ENCODE assay signal across 21 cellular contexts in the genomic region with DNA sequence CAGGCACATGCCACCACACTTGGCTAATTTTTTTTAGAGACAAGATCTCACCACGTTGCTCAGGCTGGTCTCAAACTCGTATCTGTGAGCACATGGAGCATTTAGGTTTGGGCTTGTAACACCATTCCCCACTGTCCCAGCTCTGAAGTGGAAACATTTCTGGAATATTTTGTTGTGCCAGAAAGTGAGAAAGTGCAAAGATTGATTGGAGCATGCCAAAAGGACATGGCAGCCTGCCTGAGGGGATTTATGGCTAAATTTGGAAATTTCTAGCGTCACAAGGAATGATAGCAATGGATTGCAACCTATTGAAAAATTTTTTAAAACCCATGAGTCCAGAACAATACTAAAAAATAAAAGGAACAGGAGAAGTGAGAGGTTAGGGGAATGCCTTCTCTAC.
"Had no signal": no experiment of that assay in that cellular context is flagged by ENCODE, and none has a peak within 500 bp of the region (broad histone marks: within the 10 kb centered on the region; RNA-seq: fewer than 3 reads in every experiment).

No MANE protein-coding gene starts in this region.

- H3K27me3 ChIP-seq: adrenal gland, body of pancreas, colonic mucosa, transverse colon, vagina had no signal

- H3K4me3 Mint-ChIP-seq: activated CD4-positive, alpha-beta T cell treated with anti-CD3 and anti-CD28 coated beads for 36 hours; activated T-helper 1 cell treated with anti-CD3 and anti-CD28 coated beads, Interleukin-12 subunit alpha, Interleukin-12 subunit beta, Interleukin-2, Interleukin-4 antibody, amounts not matched to agents 30 ng/mL and 10 ng/mL and 1 ng/mL, durations not matched to agents 14 hours and 24 hours and 36 hours; mesothelial cell of epicardium; natural killer cell treated with Interleukin-12 subunit alpha and Interleukin-12 subunit beta and Interleukin-15 and Interleukin-18, amount 100 ng/mL, for 72 hours; T-helper 2 cell treated with Interferon-gamma antibody and Interleukin-4, amounts not matched to agents 5 μg/mL and 100 μg/mL, for 36 hours; WTC11 had no signal

- H3K27ac ChIP-seq: adrenal gland, body of pancreas, colonic mucosa, transverse colon, vagina had no signal

- H3K4me3 ChIP-seq: adrenal gland, body of pancreas, colonic mucosa, transverse colon, vagina had no signal

- H3K36me3 Mint-ChIP-seq: activated naive CD4-positive, alpha-beta T cell treated with anti-CD3 and anti-CD28 coated beads, Interleukin-2, amount 50 U/mL, for 72 hours; natural killer cell treated with Interleukin-12 subunit alpha and Interleukin-12 subunit beta and Interleukin-15 and Interleukin-18, amount 100 ng/mL, for 72 hours; WTC11 had no signal

- H3K27ac Mint-ChIP-seq: activated CD4-positive, alpha-beta T cell treated with anti-CD3 and anti-CD28 coated beads for 36 hours; activated naive CD4-positive, alpha-beta T cell treated with anti-CD3 and anti-CD28 coated beads, Interleukin-2, amount 50 U/mL, for 72 hours; activated T-helper 1 cell treated with anti-CD3 and anti-CD28 coated beads, Interleukin-12 subunit alpha, Interleukin-12 subunit beta, Interleukin-2, Interleukin-4 antibody, amounts not matched to agents 30 ng/mL and 10 ng/mL and 1 ng/mL, durations not matched to agents 14 hours and 24 hours and 36 hours; mesothelial cell of epicardium; natural killer cell treated with Interleukin-12 subunit alpha and Interleukin-12 subunit beta and Interleukin-15 and Interleukin-18, amount 100 ng/mL, for 72 hours; T-helper 2 cell treated with Interferon-gamma antibody and Interleukin-4, amounts not matched to agents 5 μg/mL and 100 μg/mL, for 36 hours; WTC11 had no signal

- H3K9me3 Mint-ChIP-seq: activated naive CD4-positive, alpha-beta T cell treated with anti-CD3 and anti-CD28 coated beads, Interleukin-2, amount 50 U/mL, for 72 hours; activated T-helper 1 cell treated with anti-CD3 and anti-CD28 coated beads, Interleukin-12 subunit alpha, Interleukin-12 subunit beta, Interleukin-2, Interleukin-4 antibody, amounts not matched to agents 30 ng/mL and 10 ng/mL and 1 ng/mL, durations not matched to agents 14 hours and 24 hours and 36 hours; mesothelial cell of epicardium; natural killer cell treated with Interleukin-12 subunit alpha and Interleukin-12 subunit beta and Interleukin-15 and Interleukin-18, amount 100 ng/mL, for 72 hours; T-helper 2 cell treated with Interferon-gamma antibody and Interleukin-4, amounts not matched to agents 5 μg/mL and 100 μg/mL, for 36 hours; WTC11 had no signal

- ATAC-seq: activated CD4-positive, alpha-beta T cell treated with anti-CD3 and anti-CD28 coated beads for 36 hours; activated naive CD4-positive, alpha-beta T cell treated with anti-CD3 and anti-CD28 coated beads, Interleukin-2, amount 50 U/mL, for 72 hours; body of pancreas; natural killer cell treated with Interleukin-12 subunit alpha and Interleukin-12 subunit beta and Interleukin-15 and Interleukin-18, amount 100 ng/mL, for 72 hours; WTC11 had no signal

- H3K4me1 Mint-ChIP-seq: activated CD4-positive, alpha-beta T cell treated with anti-CD3 and anti-CD28 coated beads for 36 hours; mesothelial cell of epicardium had no signal

- H3K4me1 ChIP-seq: adrenal gland, body of pancreas, colonic mucosa, transverse colon, vagina had no signal

- H3K36me3 ChIP-seq: adrenal gland, colonic mucosa, transverse colon, vagina had no signal

- DNase-seq: activated CD4-positive, alpha-beta T cell treated with anti-CD3 and anti-CD28 coated beads for 36 hours; activated CD4-positive, alpha-beta T cell treated with anti-CD3 and anti-CD28 coated beads, Interleukin-2, amount 50 U/mL, for 48 hours; activated gamma-delta T cell treated with Interleukin-2 at 50 U/mL for 16 hours; activated T-cell treated with anti-CD3 and anti-CD28 coated beads for 4 hours; adrenal gland; body of pancreas; colonic mucosa; hypothalamus; islet precursor cell; nucleus accumbens; posterior cingulate gyrus; stimulated activated CD4-positive, alpha-beta T cell treated with anti-CD3 and anti-CD28 coated beads, Interleukin-2, amount 100 ng/mL, for 24 hours; stimulated activated naive CD4-positive, alpha-beta T cell treated with Interleukin-2 at 50 U/mL for 16 hours; transverse colon had no signal

- H3K9me3 ChIP-seq: adrenal gland, body of pancreas, colonic mucosa, transverse colon, vagina had no signal
